ENCODE assay signal across 1 cellular context in genomic region chr3:44439499-44440295, GRCh38.
TF ChIP-seq lines count a peak whose summit lies in the region.

No MANE protein-coding gene starts in this region.

TF ChIP-seq in GM23338, 12 proteins besides CTCF, POLR2A, EP300 and RAD21 (continued from another document):
- TF ChIP-seq POLR2AphosphoS5 (IDR thresholded peaks at IDR 0.05; ENCODE audit: low read depth) (no peak), ZNF331 (CRISPR knock-in tag; IDR thresholded peaks at IDR 0.05; ENCODE audit: low read depth) (no peak), NANOG (IDR thresholded peaks at IDR 0.05; ENCODE audit: borderline replicate concordance) (no peak)
TF ChIP-seq in GM23338: peak in this region for 0.
